In genomic region chr5:146369691-146370090, GRCh38 we compare ENCODE assay signal across 22 cellular contexts. TPM values are rescaled to one million over a fixed set of nuclear protein-coding genes. Genes with fewer than 3 reads are reported as not detected.
DNase-seq lines count a peak whose midpoint lies in the region; ATAC-seq and TF ChIP-seq lines count a peak whose summit lies in the region.
"Had no signal": no experiment of that assay in that cellular context is flagged by ENCODE, and none has a peak within 500 bp of the region (broad histone marks: within the 10 kb centered on the region; RNA-seq: fewer than 3 reads in every experiment).

No MANE protein-coding gene starts in this region.

- H3K36me3 ChIP-seq in adipocyte (ENCODE audit: control insufficient read depth, insufficient read depth, low read length, severe bottlenecking): no peaks in the 10 kb centered on the region
- no peaks in the 10 kb centered on the region for H3K36me3 ChIP-seq in tibial nerve
- H3K36me3 ChIP-seq: left lung, neutrophil had no signal

- no peaks in the 10 kb centered on the region for H3K4me1 ChIP-seq in adipocyte (ENCODE audit: control insufficient read depth, insufficient read depth, low read length)
- H3K4me1 ChIP-seq in tibial nerve: no peaks in the 10 kb centered on the region
- H3K4me1 ChIP-seq: left lung had no signal

- no peaks in the 10 kb centered on the region for H3K9me3 Mint-ChIP-seq in activated T-cell treated with anti-CD3 and anti-CD28 coated beads, Interleukin-2, amount 50 U/mL, for 4 hours
- H3K9me3 Mint-ChIP-seq: activated CD4-positive, alpha-beta memory T cell treated with anti-CD3 and anti-CD28 coated beads for 36 hours; activated T-cell treated with anti-CD3 and anti-CD28 coated beads, Interleukin-2, amount 50 U/mL, for 24 hours; CD8-positive, alpha-beta T cell; central memory CD8-positive, alpha-beta T cell; effector memory CD8-positive, alpha-beta T cell had no signal

- no peak for TF ChIP-seq POLR2A in tibial nerve (IDR thresholded peaks at IDR 0.05)

- peaks cover 34% of the 10 kb centered on the region for H3K27me3 Mint-ChIP-seq in activated T-cell treated with anti-CD3 and anti-CD28 coated beads, Interleukin-2, amount 50 U/mL, for 4 hours (ENCODE audit: low read depth)

- no peak overlapping the region for H3K4me3 Mint-ChIP-seq in activated T-cell treated with anti-CD3 and anti-CD28 coated beads, Interleukin-2, amount 50 U/mL, for 4 hours
- H3K4me3 Mint-ChIP-seq: activated CD4-positive, alpha-beta memory T cell treated with anti-CD3 and anti-CD28 coated beads for 36 hours; activated naive CD8-positive, alpha-beta T cell; activated T-cell treated with anti-CD3 and anti-CD28 coated beads, Interleukin-2, amount 50 U/mL, for 24 hours; CD8-positive, alpha-beta T cell; central memory CD8-positive, alpha-beta T cell; effector memory CD8-positive, alpha-beta T cell had no signal

- no peaks in the 10 kb centered on the region for H3K4me1 Mint-ChIP-seq in activated T-cell treated with anti-CD3 and anti-CD28 coated beads, Interleukin-2, amount 50 U/mL, for 4 hours (ENCODE audit: low read depth)
- H3K4me1 Mint-ChIP-seq: central memory CD8-positive, alpha-beta T cell had no signal

- no peak for ATAC-seq in HG03159 (IDR thresholded peaks at IDR 0.05; ENCODE audit: unreplicated experiment)
- ATAC-seq in activated T-cell treated with anti-CD3 and anti-CD28 coated beads, Interleukin-2, amount 50 U/mL, for 4 hours: no peak
- ATAC-seq: CD8-positive, alpha-beta T cell; effector memory CD8-positive, alpha-beta T cell; left lung; mucosa of descending colon; right cardiac atrium had no signal

- no peak for TF ChIP-seq EP300 in tibial nerve (IDR thresholded peaks at IDR 0.05)

- H3K4me3 ChIP-seq in AG04449 (ENCODE audit: low read depth, low read length): no peak overlapping the region
- H3K4me3 ChIP-seq in adipocyte (ENCODE audit: low read length): no peak overlapping the region
- no peak overlapping the region for H3K4me3 ChIP-seq in fibroblast of the aortic adventitia (ENCODE audit: low read depth, low read length)
- no peak overlapping the region for H3K4me3 ChIP-seq in tibial nerve
- H3K4me3 ChIP-seq: left lung, mucosa of descending colon had no signal

- WGBS in tibial nerve, 2 donors: 88 to 92% methylated on average over 3 of the region's 3 CpGs

- CTCF ChIA-PET in AG04449 (lab: Yijun Ruan, JAX): no interaction called here

- H3K9ac ChIP-seq in adipocyte (ENCODE audit: low read length): no peak overlapping the region

- DNase-seq in AG04449 (ENCODE audit: low read depth, low spot score) (peak; percentile 33), HS-5 (ENCODE audit: low read depth) (peak; percentile 69), adipocyte (ENCODE audit: low read depth) (peak; percentile 39), fibroblast of the aortic adventitia (ENCODE audit: low read depth) (peak; percentile 60), tibial nerve (ENCODE audit: low spot score in 2 of 2) (no peak), COLO829 (ENCODE audit: low spot score) (no peak)
- DNase-seq in activated T-cell treated with anti-CD3 and anti-CD28 coated beads, Interleukin-2, amount 50 U/mL, for 4 hours: no peak
- DNase-seq: activated CD4-positive, alpha-beta memory T cell treated with anti-CD3 and anti-CD28 coated beads for 36 hours; activated T-cell treated with anti-CD3 and anti-CD28 coated beads, Interleukin-2, amount 50 U/mL, for 24 hours; CD8-positive, alpha-beta T cell; effector memory CD8-positive, alpha-beta T cell; foreskin melanocyte; left lung; mucosa of descending colon; NCI-H1048; right cardiac atrium; stimulated activated CD4-positive, alpha-beta T cell treated with anti-CD3 and anti-CD28 coated beads, Interleukin-1b, Interleukin-23, amount 100 ng/mL, for 48 hours had no signal

- H3K36me3 Mint-ChIP-seq in activated T-cell treated with anti-CD3 and anti-CD28 coated beads, Interleukin-2, amount 50 U/mL, for 4 hours (ENCODE audit: insufficient read depth): no peaks in the 10 kb centered on the region
- H3K36me3 Mint-ChIP-seq: activated CD4-positive, alpha-beta memory T cell treated with anti-CD3 and anti-CD28 coated beads for 36 hours; activated naive CD8-positive, alpha-beta T cell; CD8-positive, alpha-beta T cell had no signal

- H3K9me3 ChIP-seq in adipocyte (ENCODE audit: control insufficient read depth, low read length): no peaks in the 10 kb centered on the region
- no peaks in the 10 kb centered on the region for H3K9me3 ChIP-seq in tibial nerve
- H3K9me3 ChIP-seq: left lung, mucosa of descending colon, neutrophil had no signal

- POLR2A ChIA-PET in AG04449 (lab: Yijun Ruan, JAX): no interaction called here

- no peak overlapping the region for H3K27ac ChIP-seq in tibial nerve
- H3K27ac ChIP-seq: left lung, neutrophil had no signal

- TF ChIP-seq CTCF in AG04449 (IDR thresholded peaks at IDR 0.05; ENCODE audit: insufficient read depth, low read length, missing control alignments) (no peak), fibroblast of the aortic adventitia (IDR thresholded peaks at IDR 0.05; ENCODE audit: insufficient read depth, low read length) (no peak), tibial nerve (IDR thresholded peaks at IDR 0.05) (no peak)

- H3K27me3 ChIP-seq in adipocyte (replicated peaks; ENCODE audit: control insufficient read depth, insufficient read depth, low read length) (peaks cover 29% of the 10 kb centered on the region), tibial nerve (no peaks in the 10 kb centered on the region)
- H3K27me3 ChIP-seq: left lung had no signal

RNA-seq across cellular contexts. Expression of gene POU4F3, which starts 31.1 kb away (rescaled TPM):
- total RNA-seq in fibroblast of the aortic adventitia (ENCODE audit: low replicate concordance) (0.09 TPM in 1 of 2 replicates, not detected in the other), tibial nerve (under 1 TPM in 2 of 4 donors, not detected in 2; 0.21 to 0.22 TPM)
- total RNA-seq in activated T-cell treated with anti-CD3 and anti-CD28 coated beads, Interleukin-2, amount 50 U/mL, for 4 hours: under 1 TPM in 1 of 3 donors, not detected in 2; 0.13 TPM
- total RNA-seq: activated CD4-positive, alpha-beta memory T cell treated with anti-CD3 and anti-CD28 coated beads for 36 hours; left lung; mucosa of descending colon; RPMI7951 had no signal

Comparison
In these comparisons a context has a peak if more than half of its experiments do, and no peak if none do; other contexts are left out.
1. DNase-seq: peak in AG04449 (single experiment), HS-5 (single experiment), adipocyte (single experiment) and fibroblast of the aortic adventitia (single experiment); none in tibial nerve (0 of 2), COLO829 (single experiment) and activated T-cell treated with anti-CD3 and anti-CD28 coated beads, Interleukin-2, amount 50 U/mL, for 4 hours (single experiment).